Comparison of ENCODE assay signal across 2 cellular contexts in the genomic region with DNA sequence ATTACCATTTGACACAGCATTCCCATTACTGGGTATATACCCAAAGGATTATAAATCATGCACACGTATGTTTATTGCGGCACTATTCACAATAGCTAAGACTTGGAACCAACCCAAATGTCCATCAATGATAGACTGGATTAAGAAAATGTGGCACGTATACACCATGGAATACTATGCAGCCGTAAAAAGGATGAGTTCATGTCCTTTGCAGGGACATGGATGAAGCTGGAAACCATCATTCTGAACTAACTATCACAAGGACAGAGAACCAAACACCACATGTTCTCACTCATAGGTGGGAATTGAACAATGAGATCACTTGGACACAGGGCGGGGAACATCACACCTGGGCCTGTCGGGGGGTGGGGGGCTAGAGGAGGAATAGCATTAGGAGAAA. TPM values are rescaled to one million over a fixed set of nuclear protein-coding genes. Genes with fewer than 3 reads are reported as not detected.
DNase-seq lines count a peak whose midpoint lies in the region; ATAC-seq, FAIRE-seq and TF ChIP-seq lines count a peak whose summit lies in the region.
"Not testable (repeated sequence)": the region's sequence is repeated elsewhere in the genome, so short reads cannot be mapped to it uniquely, and the experiment has no call there.

No MANE protein-coding gene starts in this region.

- not testable (repeated sequence) for TF ChIP-seq RAD21 in K562 (CRISPR knock-in tag; conservative IDR thresholded peaks at IDR 0.05 in 1 of 2, IDR thresholded peaks at IDR 0.05 in 1 of 2)

- FAIRE-seq in K562 (lab: Jason Lieb, UNC): not testable (repeated sequence)

- not testable (repeated sequence) for H3K4me2 ChIP-seq in K562 (ENCODE audit: insufficient read depth, low read length)

- H3K27me3 ChIP-seq in K562 (ENCODE audit: control insufficient read depth in 2 of 2, insufficient read depth in 2 of 2, low read length in 2 of 2): not testable (repeated sequence)

- not testable (repeated sequence) for H3K79me2 ChIP-seq in K562 (ENCODE audit: control insufficient read depth, insufficient read depth, low read length)

- H2AFZ ChIP-seq in K562 (ENCODE audit: low read depth, low read length): not testable (repeated sequence)

- not testable (repeated sequence) for H3K4me1 ChIP-seq in HEK293 (ENCODE audit: control insufficient read depth, insufficient read depth, low read length); K562 (replicated peaks in 1 of 2; ENCODE audit: control insufficient read depth in 2 of 2, insufficient read depth in 2 of 2, low read length in 2 of 2)

- not testable (repeated sequence) for H3K4me3 ChIP-seq in HEK293 (ENCODE audit: low read depth, low read length); K562

- in situ Hi-C loops in K562 (cut with MboI): not testable (repeated sequence)

- not testable (repeated sequence) for TF ChIP-seq EP300 in K562 (IDR thresholded peaks at IDR 0.05; ENCODE audit: low read length)

- not testable (repeated sequence) for DNase-seq in K562 (ENCODE audit: extremely low read depth in 1 of 4, low spot score in 3 of 4)

- not testable (repeated sequence) for H3K9me3 ChIP-seq in HEK293 (ENCODE audit: control insufficient read depth, insufficient read depth, low read depth, low read length); K562 (replicated peaks; ENCODE audit: control insufficient read depth, insufficient read depth, low read depth, low read length)

- TF ChIP-seq POLR2A in K562 (conservative IDR thresholded peaks at IDR 0.05): not testable (repeated sequence)

- not testable (repeated sequence) for H4K20me1 ChIP-seq in K562 (replicated peaks; ENCODE audit: control insufficient read depth, insufficient read depth, low read length)

- not testable (repeated sequence) for ATAC-seq in K562

- TF ChIP-seq CTCF in HEK293 (tag by site-specific recombination; IDR thresholded peaks at IDR 0.05); K562 (IDR thresholded peaks at IDR 0.05 in 2 of 3, conservative IDR thresholded peaks at IDR 0.05 in 1 of 3; ENCODE audit: insufficient read depth in 2 of 3, low read depth in 1 of 3, low read length in 3 of 3): not testable (repeated sequence)

- not testable (repeated sequence) for H3K9me1 ChIP-seq in K562 (ENCODE audit: control insufficient read depth, insufficient read depth, low read length)

- BruUV-seq in K562 (replicated peaks; lab: Mats Ljungman, UMichigan): not testable (repeated sequence)

- POLR2A ChIA-PET in HEK293 (lab: Yijun Ruan, JAX); K562 (lab: Yijun Ruan, JAX): not testable (repeated sequence)

- CTCF ChIA-PET in HEK293 (lab: Yijun Ruan, JAX): interaction anchor here (1.0 kb wide), 1 partner anchor 109 kb away, joined by 3 read pairs; no protein-coding TSS in a partner anchor
- CTCF ChIA-PET in K562 (lab: Yijun Ruan, JAX; ENCODE audit: low intra/inter-chr PET ratio): not testable (repeated sequence)

- not testable (repeated sequence) for H3K36me3 ChIP-seq in HEK293 (ENCODE audit: control insufficient read depth in 2 of 2, insufficient read depth in 1 of 2, low read length in 2 of 2); K562 (ENCODE audit: control insufficient read depth, insufficient read depth, low read length)

- whole genome bisulfite sequencing in K562 (ENCODE audit: insufficient coverage, low coverage, missing lambda C conversion rate): 27% methylated on average over 6 of the region's 6 CpGs

- not testable (repeated sequence) for H3K9ac ChIP-seq in K562 (ENCODE audit: insufficient read depth in 1 of 2, low read depth in 2 of 2, low read length in 2 of 2)

- intact Hi-C loops in K562 (cut with micrococcal nuclease): not testable (repeated sequence)

- not testable (repeated sequence) for H3K27ac ChIP-seq in HEK293 (ENCODE audit: extremely low read depth, low read depth, low read length); K562 (ENCODE audit: extremely low read depth, low read depth, low read length)

TF ChIP-seq in HEK293, 187 proteins besides CTCF, POLR2A, EP300 and RAD21:
- TF ChIP-seq ZNF146 (tag by site-specific recombination; IDR thresholded peaks at IDR 0.05): peak; percentile 92

TF ChIP-seq in K562, 482 proteins besides CTCF, POLR2A, EP300 and RAD21:
- TF ChIP-seq ZNF146 (CRISPR knock-in tag; IDR thresholded peaks at IDR 0.05; ENCODE audit: unreplicated experiment): peak; percentile 56
TF ChIP-seq in K562: peak in this region for 1; not testable (repeated sequence) for 481.

RNA-seq across cellular contexts. Expression of a gene that starts 23.7 kb away (rescaled TPM):
- total RNA-seq in K562 (2011; cell fraction: chromatin; rRNA removed; ENCODE audit: low replicate concordance): 63.5 and 179 TPM in 2 replicates
- total RNA-seq in K562 (2011; cell fraction: nucleolus; rRNA removed): 22.7 and 38.0 TPM in 2 replicates
- 72.7 and 138 TPM in 2 replicates for total RNA-seq in K562 (2011; cell fraction: nucleoplasm; rRNA removed)
- total RNA-seq in K562 (2014; rRNA removed): 26.1 and 27.9 TPM in 2 replicates
- 38.9 and 48.7 TPM in 2 replicates for total RNA-seq in K562 (2014; rRNA removed; fragmentation: Illumina TruSeq; extraction: Trizol)
- 37.9 and 42.3 TPM in 2 replicates for total RNA-seq in K562 (2015; rRNA removed; fragmentation: Illumina TruSeq; extraction: Trizol)
- 56.7 and 56.9 TPM in 2 replicates for total RNA-seq in K562 (2021)
- 45.0 and 50.6 TPM in 2 replicates for polyA plus RNA-seq in K562 (2011; rRNA removed)
- 28.7 and 31.9 TPM in 2 replicates for polyA plus RNA-seq in K562 (2011; cell fraction: cytosol; rRNA removed)
- polyA plus RNA-seq in K562 (2011; cell fraction: nucleus; rRNA removed): 93.7 and 95.8 TPM in 2 replicates
- polyA plus RNA-seq in K562 (2012): 25.7 and 27.0 TPM in 2 replicates
- 31.6 and 39.1 TPM in 2 replicates for polyA plus RNA-seq in K562 (2014; fragmentation: Illumina TruSeq; extraction: Trizol)
- 10 to 100 TPM; 12.9 to 15.6 TPM for polyA plus RNA-seq in K562 (2014; fragmentation: Nextera tagmentation; extraction: Ambion mirVana)
- 20.8 and 26.2 TPM in 2 replicates for polyA plus RNA-seq in K562 (2014; rRNA removed)
- polyA minus RNA-seq in K562 (2011; rRNA and poly(A)+ RNA removed): 186 and 237 TPM in 2 replicates
- polyA minus RNA-seq in K562 (2011; cell fraction: cytosol; rRNA and poly(A)+ RNA removed): 43.8 and 51.4 TPM in 2 replicates
- 75.4 and 141 TPM in 2 replicates for polyA minus RNA-seq in K562 (2011; cell fraction: nucleus; rRNA and poly(A)+ RNA removed)
